8 cellular contexts compared by ENCODE assay signal in genomic region chr20:33947709-33948295, GRCh38. TPM values are rescaled to one million over a fixed set of nuclear protein-coding genes. Genes with fewer than 3 reads are reported as not detected.
DNase-seq lines count a peak whose midpoint lies in the region; ATAC-seq and TF ChIP-seq lines count a peak whose summit lies in the region.

No MANE protein-coding gene starts in this region.

- no peak overlapping the region for H3K4me2 ChIP-seq in IMR-90 (ENCODE audit: low read depth, low read length)
- H3K4me2 ChIP-seq in mesenchymal stem cell (ENCODE audit: low read length, poor library complexity, severe bottlenecking) = no peak overlapping the region

- no peaks in the 10 kb centered on the region for H3K4me1 Mint-ChIP-seq in brain

- H3K56ac ChIP-seq in IMR-90 (ENCODE audit: extremely low read depth, insufficient read depth, low read length) = no peak overlapping the region

- WGBS in IMR-90 (ENCODE audit: extremely low coverage in 2 of 2, insufficient read length in 1 of 2), 2 experiments = no CpG with 5 or more reads among the region's 2 CpGs
- 38% methylated on average over 2 of the region's 2 CpGs for WGBS in mesenchymal stem cell
- 43 to 46% methylated on average over 2 of the region's 2 CpGs for WGBS in lower leg skin, 2 donors

- H3K9me3 ChIP-seq in IMR-90 (ENCODE audit: control insufficient read depth, insufficient read depth, low read length) (peaks cover 12% of the 10 kb centered on the region), mesenchymal stem cell (ENCODE audit: control insufficient read depth, low read length) (peaks cover 21% of the 10 kb centered on the region)

- H2BK20ac ChIP-seq in IMR-90 (ENCODE audit: low read depth, low read length) = no peak overlapping the region

- H3K4me3 Mint-ChIP-seq in brain = no peak overlapping the region

- H3K36me3 ChIP-seq in IMR-90 (ENCODE audit: control insufficient read depth, insufficient read depth, low read length) (no peaks in the 10 kb centered on the region), mesenchymal stem cell (ENCODE audit: control insufficient read depth in 1 of 2, insufficient read depth in 2 of 2, low read depth in 1 of 2, low read length in 2 of 2) (no peaks in the 10 kb centered on the region)

- H2AFZ ChIP-seq in IMR-90 (replicated peaks; ENCODE audit: low read length, poor library complexity) (no peak overlapping the region), mesenchymal stem cell (ENCODE audit: low read depth, low read length) (no peak overlapping the region)

- H3K27ac ChIP-seq in IMR-90 (ENCODE audit: insufficient read depth, low read length) = no peak overlapping the region
- no peak overlapping the region for H3K27ac ChIP-seq in mesenchymal stem cell (ENCODE audit: low read length, poor library complexity, severe bottlenecking)

- H3K79me1 ChIP-seq in IMR-90 (ENCODE audit: low read depth in 1 of 2, low read length in 2 of 2) (no peaks in the 10 kb centered on the region), mesenchymal stem cell (replicated peaks; ENCODE audit: low read length, poor library complexity, severe bottlenecking) (no peaks in the 10 kb centered on the region)

- no peaks in the 10 kb centered on the region for H3K36me3 Mint-ChIP-seq in brain

- H3K4ac ChIP-seq in IMR-90 (ENCODE audit: low read depth, low read length) = no peak overlapping the region
- H3K4ac ChIP-seq in mesenchymal stem cell (ENCODE audit: low read depth in 1 of 2, low read length in 2 of 2) = no peak overlapping the region

- no peaks in the 10 kb centered on the region for H4K20me1 ChIP-seq in IMR-90 (ENCODE audit: insufficient read depth, low read length)

- H3K4me1 ChIP-seq in IMR-90 (ENCODE audit: control insufficient read depth, insufficient read depth, low read length) = peaks cover 2% of the 10 kb centered on the region; the same call in 1 of the 2 replicates
- H3K4me1 ChIP-seq in mesenchymal stem cell (ENCODE audit: control insufficient read depth, insufficient read depth, low read depth, low read length) = peaks cover 7% of the 10 kb centered on the region

- H3K9ac ChIP-seq in IMR-90 (ENCODE audit: low read depth, low read length) = no peak overlapping the region
- no peak overlapping the region for H3K9ac ChIP-seq in mesenchymal stem cell (ENCODE audit: low read length)

- DNase-seq in DMS53 (lab: John Stamatoyannopoulos, UW) (peak; percentile 91), IMR-90 (peak; percentile 27), SKM-1 (lab: John Stamatoyannopoulos, UW; ENCODE audit: unreplicated experiment) (peak; percentile 45), mesenchymal stem cell (peak; percentile 18), lower leg skin (ENCODE audit: low spot score in 2 of 2) (no peak), GM19240 (ENCODE audit: insufficient read length, low spot score) (no peak)

- H4K91ac ChIP-seq in IMR-90 (ENCODE audit: insufficient read depth, low read depth, low read length) = no peak overlapping the region
- H4K91ac ChIP-seq in mesenchymal stem cell (ENCODE audit: low read length) = no peak overlapping the region

- H4K5ac ChIP-seq in IMR-90 (ENCODE audit: low read depth, low read length) = no peak overlapping the region

- TF ChIP-seq POLR2A in IMR-90 (IDR thresholded peaks at IDR 0.05; ENCODE audit: low read depth, low read length) (no peak), lower leg skin (IDR thresholded peaks at IDR 0.05) (no peak)

- dilution Hi-C loops in IMR-90 (cut with HindIII; ENCODE audit: low sequenced_read_pairs, unreplicated experiment) = no loop called here

- H2BK120ac ChIP-seq in IMR-90 (ENCODE audit: low read depth, low read length) = no peak overlapping the region
- H2BK120ac ChIP-seq in mesenchymal stem cell (ENCODE audit: low read depth, low read length) = no peak overlapping the region

- H2AK5ac ChIP-seq in IMR-90 (ENCODE audit: low read depth, low read length) (no peak overlapping the region), mesenchymal stem cell (ENCODE audit: low read length, severe bottlenecking) (no peak overlapping the region)

- H3K27ac Mint-ChIP-seq in brain = no peak overlapping the region

- TF ChIP-seq CTCF in IMR-90 (conservative IDR thresholded peaks at IDR 0.05; ENCODE audit: low read depth, low read length) (peak; percentile 35; the same call in 1 of the 2 replicates), brain (conservative IDR thresholded peaks at IDR 0.05) (peak; percentile 42 to 54), lower leg skin (IDR thresholded peaks at IDR 0.05) (peak in 1 of 3 donors; percentile 30)

- H2BK15ac ChIP-seq in IMR-90 (ENCODE audit: low read depth, low read length) = no peak overlapping the region
- H2BK15ac ChIP-seq in mesenchymal stem cell (ENCODE audit: low read depth, poor library complexity, severe bottlenecking) = no peak overlapping the region

- 0 out of 2 replicates have a peak, but pooled peaks cover 3% of the 10 kb centered on the region for H3K9me1 ChIP-seq in IMR-90 (ENCODE audit: insufficient read depth, low read length)

- intact Hi-C loops in IMR-90 (cut with micrococcal nuclease) (no loop called here), lower leg skin (cut with DNase I; ENCODE audit: low total_unique reads) (loop anchor here (10.0 kb wide), 1 partner anchor 117 kb away; no protein-coding TSS in a partner anchor)

- CTCF ChIA-PET in IMR-90 (lab: Yijun Ruan, JAX) = no interaction called here

- POLR2A ChIA-PET in IMR-90 (lab: Charles Lee; ENCODE audit: unreplicated experiment) = no interaction called here

- no peak overlapping the region for H3K4me3 ChIP-seq in IMR-90 (ENCODE audit: insufficient read depth, low read depth, low read length)
- H3K4me3 ChIP-seq in mesenchymal stem cell (ENCODE audit: insufficient read depth in 1 of 2, low read depth in 1 of 2, low read length in 2 of 2) = no peak overlapping the region
- H3K4me3 ChIP-seq in lower leg skin (ENCODE audit: low read depth, poor library complexity, severe bottlenecking) = no peak overlapping the region

- no peak for TF ChIP-seq RAD21 in IMR-90 (IDR thresholded peaks at IDR 0.05; ENCODE audit: low read length)

- H3K14ac ChIP-seq in IMR-90 (replicated peaks; ENCODE audit: low read depth, low read length) = no peak overlapping the region
- no peak overlapping the region for H3K14ac ChIP-seq in mesenchymal stem cell (ENCODE audit: low read length in 2 of 2)

- no peak overlapping the region for H2BK5ac ChIP-seq in IMR-90 (ENCODE audit: low read depth, low read length, poor library complexity, severe bottlenecking)
- H2BK5ac ChIP-seq in mesenchymal stem cell (ENCODE audit: low read depth, low read length, poor library complexity, severe bottlenecking) = no peak overlapping the region

- no peak overlapping the region for H2AK9ac ChIP-seq in IMR-90 (replicated peaks; ENCODE audit: low read depth, low read length, poor library complexity)

- in situ Hi-C loops in IMR-90 (cut with MboI; ENCODE audit: low sequenced_read_pairs) = no loop called here

- H4K8ac ChIP-seq in IMR-90 (ENCODE audit: low read depth in 2 of 2, low read length in 2 of 2) (no peak overlapping the region), mesenchymal stem cell (ENCODE audit: low read length) (no peak overlapping the region)

- H3K27me3 ChIP-seq in IMR-90 (ENCODE audit: control insufficient read depth, insufficient read depth, low read length) (peaks cover 6% of the 10 kb centered on the region; the same call in 1 of the 2 replicates), mesenchymal stem cell (ENCODE audit: control insufficient read depth in 1 of 2, insufficient read depth in 1 of 2, low read length in 2 of 2) (peaks cover 6 to 11% of the 10 kb centered on the region in 2 experiments)

- H2BK12ac ChIP-seq in mesenchymal stem cell (ENCODE audit: low read length in 2 of 2) = no peak overlapping the region

- no peak overlapping the region for H3K23ac ChIP-seq in IMR-90 (ENCODE audit: low read depth, low read length)
- H3K23ac ChIP-seq in mesenchymal stem cell (ENCODE audit: low read length in 2 of 2) = no peak overlapping the region

- H3K18ac ChIP-seq in IMR-90 (ENCODE audit: low read depth, low read length) (no peak overlapping the region), mesenchymal stem cell (ENCODE audit: low read depth in 1 of 2, low read length in 2 of 2) (no peak overlapping the region)

- no peak for ATAC-seq in IMR-90 (ENCODE audit: low read depth)
- ATAC-seq in GM21447 (IDR thresholded peaks at IDR 0.05; ENCODE audit: unreplicated experiment) = no peak

- no TSS peak for BruUV-seq in IMR-90 (replicated peaks; lab: Mats Ljungman, UMichigan)

- peaks cover 3% of the 10 kb centered on the region for H3K27me3 Mint-ChIP-seq in brain

- H3K9me3 Mint-ChIP-seq in brain = peaks cover 13 to 26% (median 15%) of the 10 kb centered on the region in 5 experiments

TF ChIP-seq in IMR-90, 13 proteins besides CTCF, POLR2A, EP300 and RAD21:
- peak; percentile 37 for TF ChIP-seq SMC3 (IDR thresholded peaks at IDR 0.05; ENCODE audit: low read depth, low read length)
- TF ChIP-seq FOS (IDR thresholded peaks at IDR 0.05; ENCODE audit: low read depth, low read length) = no peak
- TF ChIP-seq CHD1 (IDR thresholded peaks at IDR 0.05; ENCODE audit: low read depth, low read length) = no peak
- TF ChIP-seq RCOR1 (IDR thresholded peaks at IDR 0.05; ENCODE audit: insufficient replicate concordance, low read length) = no peak
- no peak for TF ChIP-seq NFE2L2 (IDR thresholded peaks at IDR 0.05; ENCODE audit: low read depth, low read length)

RNA-seq across cellular contexts. Expression of gene RALY, which starts 45.9 kb away (rescaled TPM):
- total RNA-seq in IMR-90 (2012; rRNA removed) = 45.8 and 46.2 TPM in 2 replicates
- 115 and 123 TPM in 2 replicates for polyA plus RNA-seq in IMR-90 (2012; rRNA removed)
- polyA plus RNA-seq in IMR-90 (2012; cell fraction: cytosol; rRNA removed) = 145 and 250 TPM in 2 replicates
- polyA plus RNA-seq in IMR-90 (2012; cell fraction: nucleus; rRNA removed; ENCODE audit: low replicate concordance) = 72.9 and 111 TPM in 2 replicates
- polyA plus RNA-seq in brain (ENCODE audit: insufficient read depth, low read depth, low replicate concordance) = 413 TPM
- polyA plus RNA-seq in mesenchymal stem cell (2013, experiment 1 of 2) = 89.2 TPM
- polyA plus RNA-seq in mesenchymal stem cell (2013, experiment 2 of 2) = 90.9 TPM
- total RNA-seq in lower leg skin = 100 to 1,000 TPM in 1 of 4 donors, 10 to 100 TPM in 3; 92.2 to 113 (median 98.6) TPM

Comparison
In these comparisons a context has a peak if more than half of its experiments do, and no peak if none do; other contexts are left out.
1. DNase-seq: peak in DMS53 (single experiment), IMR-90 (single experiment), SKM-1 (single experiment) and mesenchymal stem cell (single experiment); none in lower leg skin (0 of 2) and GM19240 (single experiment).